Comparison of ENCODE assay signal across 18 cellular contexts in genomic region chr12:44217146-44217883, GRCh38.
"Had no signal": no experiment of that assay in that cellular context is flagged by ENCODE, and none has a peak within 500 bp of the region (broad histone marks: within the 10 kb centered on the region; RNA-seq: fewer than 3 reads in every experiment).

No MANE protein-coding gene starts in this region.

- H3K27ac ChIP-seq: ascending aorta, brain microvascular endothelial cell, heart right ventricle, lower lobe of right lung, sigmoid colon, stomach, suprapubic skin, tibial nerve had no signal

- H3K27me3 ChIP-seq: ascending aorta, brain microvascular endothelial cell, heart right ventricle, sigmoid colon, stomach, suprapubic skin, tibial nerve had no signal

- H3K9me3 ChIP-seq: ascending aorta, lower lobe of right lung, sigmoid colon, stomach, suprapubic skin had no signal

- H3K4me3 ChIP-seq: ascending aorta, heart right ventricle, lower lobe of right lung, sigmoid colon, smooth muscle cell, stomach, suprapubic skin, tibial nerve had no signal

- ATAC-seq: activated naive CD4-positive, alpha-beta T cell treated with anti-CD3 and anti-CD28 coated beads, Interleukin-2, amount 50 U/mL, for 72 hours; activated T-helper 17 cell treated with anti-CD3 and anti-CD28 coated beads, Interleukin-2, amount 50 U/mL, for 72 hours; heart right ventricle; lower lobe of right lung; stimulated activated memory B cell treated with anti-CD40 and anti-IgM and Interleukin-4, amounts not matched to agents 10 μg/mL and 1 μg/mL and 100 μg/mL, for 72 hours; WTC11 had no signal

- H3K36me3 ChIP-seq: ascending aorta, brain microvascular endothelial cell, lower lobe of right lung had no signal

- H3K4me1 ChIP-seq: ascending aorta, heart right ventricle, lower lobe of right lung, sigmoid colon, stomach, suprapubic skin, tibial nerve had no signal

- DNase-seq: activated T-cell treated with anti-CD3 and anti-CD28 coated beads, Interleukin-2, amount 50 U/mL, for 1 hour; brain microvascular endothelial cell; heart right ventricle; islet precursor cell; lower lobe of right lung; naive B cell; sigmoid colon; stimulated activated CD4-positive, alpha-beta T cell treated with anti-CD3 and anti-CD28 coated beads, Interleukin-15, amount 100 ng/mL, for 24 hours; stomach; T1000 had no signal
